ENCODE assay signal across 1 cellular context in the genomic region with DNA sequence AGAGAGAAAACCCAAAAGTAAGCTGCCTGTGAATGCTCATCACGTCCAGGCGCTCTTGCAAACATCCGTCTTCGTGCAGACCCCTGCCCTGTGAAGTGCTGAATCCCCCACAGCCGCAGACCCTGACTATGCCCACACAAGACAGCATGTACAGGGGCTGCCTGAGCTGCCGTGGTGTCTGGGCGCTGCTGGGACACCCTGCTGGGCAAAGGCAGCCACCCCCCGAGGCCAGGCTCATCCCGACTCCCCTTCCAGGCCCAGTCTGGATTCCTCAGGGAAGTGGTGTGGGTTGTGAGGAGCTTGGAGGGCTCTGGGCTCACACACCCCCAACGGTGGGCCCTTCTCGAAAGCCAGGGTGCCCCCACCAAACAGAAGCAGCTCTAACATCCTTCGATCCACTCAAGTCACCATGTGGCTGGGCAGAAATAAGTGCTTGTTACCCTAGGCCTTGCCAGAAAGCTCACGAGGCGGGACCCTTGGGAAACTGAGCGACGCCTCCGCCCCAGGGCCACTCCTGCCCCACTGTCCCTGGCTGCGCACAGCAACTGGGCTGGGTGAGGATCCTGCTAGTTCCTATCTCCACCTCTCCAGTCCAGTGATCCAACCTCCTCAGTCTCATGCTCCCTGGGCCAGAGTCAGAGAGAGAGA.
TF ChIP-seq lines count a peak whose summit lies in the region.

No MANE protein-coding gene starts in this region.

TF ChIP-seq in IMR-90, 13 proteins besides CTCF, POLR2A, EP300 and RAD21:
- TF ChIP-seq MAFK (IDR thresholded peaks at IDR 0.05; ENCODE audit: low read depth, low read length) (no peak), SMC3 (IDR thresholded peaks at IDR 0.05; ENCODE audit: low read depth, low read length) (no peak)
